16 cellular contexts compared by ENCODE assay signal in the genomic region with DNA sequence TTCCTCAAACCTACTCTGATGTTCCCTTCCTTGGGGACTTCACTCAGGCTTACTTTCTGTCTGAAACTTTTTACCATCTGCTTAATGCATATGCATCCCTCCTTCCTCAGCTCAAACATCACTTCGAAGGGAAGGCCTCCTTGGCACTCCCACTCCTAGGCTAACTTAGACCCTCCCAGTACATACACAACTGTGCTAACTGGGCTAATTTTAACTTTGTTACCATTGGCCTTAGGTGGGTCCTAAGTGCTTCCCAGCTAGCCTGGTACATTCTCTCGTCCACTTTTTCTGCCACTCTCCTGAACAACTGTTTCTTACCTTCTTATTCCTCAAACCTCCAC. TPM values are rescaled to one million over a fixed set of nuclear protein-coding genes. Genes with fewer than 3 reads are reported as not detected.
A peak's percentile ranks its signal among the peaks of the same experiment; 100 is the strongest.
DNase-seq lines count a peak whose midpoint lies in the region; ATAC-seq and TF ChIP-seq lines count a peak whose summit lies in the region.
"Had no signal": no experiment of that assay in that cellular context is flagged by ENCODE, and none has a peak within 500 bp of the region (broad histone marks: within the 10 kb centered on the region; RNA-seq: fewer than 3 reads in every experiment).

No MANE protein-coding gene starts in this region.

- no peaks in the 10 kb centered on the region for H3K9me2 ChIP-seq in OCI-LY7 (ENCODE audit: insufficient read depth, low read length)

- no peak overlapping the region for H3K27ac ChIP-seq in CD4-positive, alpha-beta T cell (ENCODE audit: low read depth, low read length)
- H3K27ac ChIP-seq in OCI-LY7 (ENCODE audit: low read depth, low read length, poor library complexity, severe bottlenecking) (no peak overlapping the region), left ventricle myocardium inferior (replicated peaks) (no peak overlapping the region)
- H3K27ac ChIP-seq: GM23248 had no signal

- POLR2A ChIA-PET in CD4-positive, alpha-beta T cell (lab: Charles Lee): no interaction called here
- POLR2A ChIA-PET in OCI-LY7 (lab: Charles Lee): no interaction called here

- peaks cover 35% of the 10 kb centered on the region for H3K4me1 Mint-ChIP-seq in CD4-positive, alpha-beta T cell (ENCODE audit: low read depth)
- H3K4me1 Mint-ChIP-seq in activated T-helper 17 cell treated with anti-CD3 and anti-CD28 coated beads, Interleukin-2, amount 50 U/mL, for 72 hours: peaks cover 26% of the 10 kb centered on the region
- H3K4me1 Mint-ChIP-seq in nephron (peaks cover 16% of the 10 kb centered on the region), osteocyte (ENCODE audit: unreplicated experiment) (peaks cover 23% of the 10 kb centered on the region)

- CTCF ChIA-PET in CD4-positive, alpha-beta T cell (lab: Charles Lee): interaction anchor here (3.3 kb wide), 1 partner anchor 20 kb away, joined by 10 read pairs; no protein-coding TSS in a partner anchor
- CTCF ChIA-PET in OCI-LY7 (lab: Charles Lee; ENCODE audit: unreplicated experiment): no interaction called here

- H3K27ac Mint-ChIP-seq in CD4-positive, alpha-beta T cell: no peak overlapping the region
- H3K27ac Mint-ChIP-seq in activated T-helper 17 cell treated with anti-CD3 and anti-CD28 coated beads, Interleukin-2, amount 50 U/mL, for 72 hours: peak overlapping the region; percentile 8
- H3K27ac Mint-ChIP-seq in nephron (no peak overlapping the region), osteocyte (ENCODE audit: unreplicated experiment) (no peak overlapping the region)

- no peaks in the 10 kb centered on the region for H3K9me3 ChIP-seq in CD4-positive, alpha-beta T cell (ENCODE audit: control insufficient read depth, low read length)
- H3K9me3 ChIP-seq in OCI-LY7 (ENCODE audit: low read length): no peaks in the 10 kb centered on the region
- H3K9me3 ChIP-seq in left ventricle myocardium inferior (replicated peaks): no peaks in the 10 kb centered on the region

- H3K4me2 ChIP-seq in OCI-LY7 (ENCODE audit: low read length): no peak overlapping the region

- BruUV-seq in OCI-LY7 (replicated peaks; lab: Mats Ljungman, UMichigan): no TSS peak

- H4K20me1 ChIP-seq in OCI-LY7 (ENCODE audit: insufficient read depth, low read length): no peaks in the 10 kb centered on the region

- H3K4me3 ChIP-seq in OCI-LY7 (ENCODE audit: low read depth, low read length, poor library complexity, severe bottlenecking) (no peak overlapping the region), left ventricle myocardium inferior (no peak overlapping the region)
- H3K4me3 ChIP-seq: GM23248 had no signal

- H2AFZ ChIP-seq in OCI-LY7 (ENCODE audit: low read length): no peak overlapping the region
- H2AFZ ChIP-seq: GM23248 had no signal

- no peak for DNase-seq in CD4-positive, alpha-beta T cell
- DNase-seq in OCI-LY7 (ENCODE audit: low spot score) (no peak), left ventricle myocardium inferior (no peak), osteocyte (ENCODE audit: extremely low spot score, unreplicated experiment) (no peak)
- DNase-seq: C1 segment of cervical spinal cord; CD8-positive, alpha-beta memory T cell; DMS 273 treated with DMSO at 0.1 percent for 48 hours; DMS79; GM23248; H7; HCEC 1CT had no signal

- no peak for TF ChIP-seq CTCF in CD4-positive, alpha-beta T cell (IDR thresholded peaks at IDR 0.05)
- 0 out of 2 replicates have a peak, but pooled peaks have one; percentile 10 for TF ChIP-seq CTCF in OCI-LY7 (conservative IDR thresholded peaks at IDR 0.05; ENCODE audit: low read length)
- no peak for TF ChIP-seq CTCF in nephron (IDR thresholded peaks at IDR 0.05; ENCODE audit: unreplicated experiment in 3 of 3)
- no peak for TF ChIP-seq CTCF in left ventricle myocardium inferior (IDR thresholded peaks at IDR 0.05; ENCODE audit: borderline replicate concordance)
- TF ChIP-seq CTCF in osteocyte (IDR thresholded peaks at IDR 0.05): no peak

- H3K79me2 ChIP-seq in OCI-LY7 (ENCODE audit: insufficient read depth, low read depth, low read length): peaks cover 4% of the 10 kb centered on the region; the same call in 1 of the 2 replicates

- H3K36me3 Mint-ChIP-seq in CD4-positive, alpha-beta T cell (ENCODE audit: low read depth): peaks cover 7% of the 10 kb centered on the region
- H3K36me3 Mint-ChIP-seq in activated T-helper 17 cell treated with anti-CD3 and anti-CD28 coated beads, Interleukin-2, amount 50 U/mL, for 72 hours (ENCODE audit: low read depth): peaks cover 25% of the 10 kb centered on the region
- H3K36me3 Mint-ChIP-seq in nephron (ENCODE audit: low read depth) (peaks cover 10% of the 10 kb centered on the region), osteocyte (ENCODE audit: unreplicated experiment) (peaks cover 11% of the 10 kb centered on the region)
- H3K36me3 Mint-ChIP-seq: CD4-positive, CD25-positive, alpha-beta regulatory T cell had no signal

- H3K4me3 Mint-ChIP-seq in CD4-positive, alpha-beta T cell: peak overlapping the region; percentile 52
- no peak overlapping the region for H3K4me3 Mint-ChIP-seq in activated T-helper 17 cell treated with anti-CD3 and anti-CD28 coated beads, Interleukin-2, amount 50 U/mL, for 72 hours
- H3K4me3 Mint-ChIP-seq in nephron: peak overlapping the region; percentile 5 to 63 (median 53)
- no peak overlapping the region for H3K4me3 Mint-ChIP-seq in osteocyte (ENCODE audit: unreplicated experiment)

- no peaks in the 10 kb centered on the region for H3K9me3 Mint-ChIP-seq in CD4-positive, alpha-beta T cell
- no peaks in the 10 kb centered on the region for H3K9me3 Mint-ChIP-seq in activated T-helper 17 cell treated with anti-CD3 and anti-CD28 coated beads, Interleukin-2, amount 50 U/mL, for 72 hours
- H3K9me3 Mint-ChIP-seq in nephron: no peaks in the 10 kb centered on the region
- H3K9me3 Mint-ChIP-seq in osteocyte (ENCODE audit: unreplicated experiment): no peaks in the 10 kb centered on the region
- H3K9me3 Mint-ChIP-seq: CD4-positive, CD25-positive, alpha-beta regulatory T cell; CD8-positive, alpha-beta memory T cell had no signal

- H3K4me1 ChIP-seq in OCI-LY7 (ENCODE audit: insufficient read depth, low read length, poor library complexity, severe bottlenecking): peaks cover 19% of the 10 kb centered on the region
- peaks cover 23% of the 10 kb centered on the region for H3K4me1 ChIP-seq in left ventricle myocardium inferior

- no peaks in the 10 kb centered on the region for H3K27me3 Mint-ChIP-seq in CD4-positive, alpha-beta T cell
- no peaks in the 10 kb centered on the region for H3K27me3 Mint-ChIP-seq in activated T-helper 17 cell treated with anti-CD3 and anti-CD28 coated beads, Interleukin-2, amount 50 U/mL, for 72 hours
- H3K27me3 Mint-ChIP-seq in nephron (ENCODE audit: low read depth): no peaks in the 10 kb centered on the region
- no peaks in the 10 kb centered on the region for H3K27me3 Mint-ChIP-seq in osteocyte (ENCODE audit: unreplicated experiment)

- H3K36me3 ChIP-seq in OCI-LY7 (ENCODE audit: insufficient read depth, low read length) (no peaks in the 10 kb centered on the region), left ventricle myocardium inferior (peaks cover 6% of the 10 kb centered on the region)

- intact Hi-C loops in CD4-positive, alpha-beta T cell (cut with DNase I, micrococcal nuclease): no loop called here
- intact Hi-C loops in OCI-LY7 (cut with micrococcal nuclease; ENCODE audit: unreplicated experiment) (no loop called here), left ventricle myocardium inferior (cut with micrococcal nuclease) (no loop called here)

- no peak for ATAC-seq in CD4-positive, alpha-beta T cell (ENCODE audit: poor library complexity)
- no peak for ATAC-seq in activated T-helper 17 cell treated with anti-CD3 and anti-CD28 coated beads, Interleukin-2, amount 50 U/mL, for 72 hours (replicated peaks)
- ATAC-seq in GM18909 (IDR thresholded peaks at IDR 0.05; ENCODE audit: poor library complexity, unreplicated experiment) (no peak), GM19351 (IDR thresholded peaks at IDR 0.05; ENCODE audit: unreplicated experiment) (no peak)

- no peaks in the 10 kb centered on the region for H3K27me3 ChIP-seq in CD4-positive, alpha-beta T cell (ENCODE audit: control insufficient read depth, insufficient read depth, low read length)
- H3K27me3 ChIP-seq in left ventricle myocardium inferior (ENCODE audit: low read depth): no peaks in the 10 kb centered on the region

RNA-seq across cellular contexts. Expression of gene EEF1AKMT3, which starts 3.8 kb away (rescaled TPM):
- total RNA-seq in CD4-positive, alpha-beta T cell: 1 to 10 TPM; 1.1 to 1.4 TPM
- 3.4 and 5.3 TPM in 2 replicates for total RNA-seq in OCI-LY7 (2014; rRNA removed; shearing (Covaris generic))
- total RNA-seq in OCI-LY7 (2022): 6.3 TPM in 2 replicates
- 10 to 100 TPM in 1 of 2 donors, 1 to 10 TPM in 1; 5.4 to 11.5 TPM for total RNA-seq in activated T-helper 17 cell treated with anti-CD3 and anti-CD28 coated beads, Interleukin-2, amount 50 U/mL, for 72 hours
- total RNA-seq in left ventricle myocardium inferior: 0.99 TPM
- total RNA-seq in osteocyte: 9.8 and 11.8 TPM in 2 replicates

RNA-seq across cellular contexts. Expression of gene METTL1, which starts 4.3 kb away (rescaled TPM):
- total RNA-seq in CD4-positive, alpha-beta T cell: 10 to 100 TPM in 1 of 2 experiments, 1 to 10 TPM in 1; 9.3 to 12.0 TPM
- 12.5 and 22.2 TPM in 2 replicates for total RNA-seq in OCI-LY7 (2014; rRNA removed; shearing (Covaris generic))
- 23.6 and 27.0 TPM in 2 replicates for total RNA-seq in OCI-LY7 (2022)
- total RNA-seq in activated T-helper 17 cell treated with anti-CD3 and anti-CD28 coated beads, Interleukin-2, amount 50 U/mL, for 72 hours: 10 to 100 TPM; 19.0 to 39.5 TPM
- 6.8 TPM for total RNA-seq in left ventricle myocardium inferior
- total RNA-seq in osteocyte: 22.3 and 23.9 TPM in 2 replicates

RNA-seq across cellular contexts. Expression of gene TSFM, which starts 6.4 kb away (rescaled TPM):
- 10 to 100 TPM; 25.8 to 26.9 TPM for total RNA-seq in CD4-positive, alpha-beta T cell
- 35.2 and 49.8 TPM in 2 replicates for total RNA-seq in OCI-LY7 (2014; rRNA removed; shearing (Covaris generic))
- 38.5 and 49.8 TPM in 2 replicates for total RNA-seq in OCI-LY7 (2022)
- total RNA-seq in activated T-helper 17 cell treated with anti-CD3 and anti-CD28 coated beads, Interleukin-2, amount 50 U/mL, for 72 hours: 10 to 100 TPM; 30.7 to 63.8 TPM
- 53.7 TPM for total RNA-seq in left ventricle myocardium inferior
- total RNA-seq in osteocyte: 23.6 and 28.5 TPM in 2 replicates

RNA-seq across cellular contexts. Expression of gene CYP27B1, which starts 9.3 kb away (rescaled TPM):
- total RNA-seq in CD4-positive, alpha-beta T cell: 1 to 10 TPM; 1.0 to 1.4 TPM
- 6.5 and 7.1 TPM in 2 replicates for total RNA-seq in OCI-LY7 (2014; rRNA removed; shearing (Covaris generic))
- total RNA-seq in OCI-LY7 (2022): 6.6 and 6.9 TPM in 2 replicates
- total RNA-seq in activated T-helper 17 cell treated with anti-CD3 and anti-CD28 coated beads, Interleukin-2, amount 50 U/mL, for 72 hours: 10 to 100 TPM; 14.4 to 14.7 TPM
- not detected for total RNA-seq in left ventricle myocardium inferior
- total RNA-seq in osteocyte: 1.7 and 2.3 TPM in 2 replicates
- total RNA-seq: CD4-positive, CD25-positive, alpha-beta regulatory T cell had no signal

RNA-seq across cellular contexts. Expression of gene MARCHF9, which starts 21.3 kb away (rescaled TPM):
- 10 to 100 TPM; 39.9 to 40.8 TPM for total RNA-seq in CD4-positive, alpha-beta T cell
- total RNA-seq in OCI-LY7 (2014; rRNA removed; shearing (Covaris generic)): 29.3 and 29.4 TPM in 2 replicates
- total RNA-seq in OCI-LY7 (2022): 46.2 and 47.7 TPM in 2 replicates
- total RNA-seq in activated T-helper 17 cell treated with anti-CD3 and anti-CD28 coated beads, Interleukin-2, amount 50 U/mL, for 72 hours: 10 to 100 TPM; 22.5 to 26.9 TPM
- total RNA-seq in left ventricle myocardium inferior: 13.8 TPM
- total RNA-seq in osteocyte: 19.2 and 21.1 TPM in 2 replicates

Comparison
In these comparisons a context has a peak if more than half of its experiments do, and no peak if none do; other contexts are left out.
1. H3K4me3 Mint-ChIP-seq: peak in CD4-positive, alpha-beta T cell (single experiment) and nephron (3 of 3); none in activated T-helper 17 cell treated with anti-CD3 and anti-CD28 coated beads, Interleukin-2, amount 50 U/mL, for 72 hours (single experiment) and osteocyte (single experiment).